Comparison of ENCODE assay signal across 21 cellular contexts in the genomic region with DNA sequence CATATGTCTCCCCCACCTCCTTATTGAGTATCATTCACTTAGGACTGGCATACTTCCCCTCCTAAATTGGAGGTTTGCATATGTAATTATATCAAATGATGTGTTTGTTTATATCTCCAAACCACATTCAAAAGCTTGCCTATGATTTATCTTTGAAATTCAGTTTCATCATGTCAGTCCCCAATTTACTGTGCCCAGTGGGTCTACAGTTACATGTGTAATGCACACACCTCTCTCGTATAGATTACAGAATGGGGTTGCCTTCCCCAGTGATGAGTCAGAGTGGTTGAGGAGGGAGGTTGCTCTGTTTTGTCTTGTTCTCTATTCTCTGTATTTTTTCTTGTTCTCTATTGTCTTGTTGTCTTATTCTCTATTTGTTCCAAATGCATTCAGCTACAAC.
"Had no signal": no experiment of that assay in that cellular context is flagged by ENCODE, and none has a peak within 500 bp of the region (broad histone marks: within the 10 kb centered on the region; RNA-seq: fewer than 3 reads in every experiment).

No MANE protein-coding gene starts in this region.

- DNase-seq: activated CD4-positive, alpha-beta memory T cell treated with anti-CD3 and anti-CD28 coated beads, Interleukin-2, amount 10 ng/mL, durations not matched to agents 7 days and 5 days; activated CD4-positive, alpha-beta T cell treated with anti-CD3 and anti-CD28 coated beads for 4 hours; activated naive CD4-positive, alpha-beta T cell treated with anti-CD3 and anti-CD28 coated beads, Interleukin-2, amount 10 ng/mL, durations not matched to agents 7 days and 5 days; activated T-cell treated with anti-CD3 and anti-CD28 coated beads, Interleukin-2, amount 50 U/mL, for 24 hours; central memory CD4-positive, alpha-beta T cell; esophagus squamous epithelium; glutamatergic neuron; hypothalamus; left ventricle myocardium inferior; naive thymus-derived CD8-positive, alpha-beta T cell; posterior cingulate gyrus; stimulated activated CD4-positive, alpha-beta T cell treated with anti-CD3 and anti-CD28 coated beads, Interleukin-15, amount 100 ng/mL, for 24 hours; stimulated activated CD4-positive, alpha-beta T cell treated with anti-CD3 and anti-CD28 coated beads, Interleukin-4, amount 100 ng/mL, for 1 hour; stimulated activated naive CD4-positive, alpha-beta T cell treated with Interleukin-2 at 50 U/mL for 16 hours; substantia nigra; transverse colon had no signal

- H3K27me3 Mint-ChIP-seq: activated CD4-positive, alpha-beta memory T cell treated with anti-CD3 and anti-CD28 coated beads, Interleukin-2, amount 10 ng/mL, durations not matched to agents 7 days and 5 days; activated naive CD4-positive, alpha-beta T cell treated with anti-CD3 and anti-CD28 coated beads, Interleukin-2, amount 10 ng/mL, durations not matched to agents 7 days and 5 days; activated T-cell treated with anti-CD3 and anti-CD28 coated beads, Interleukin-2, amount 50 U/mL, for 24 hours; memory B cell had no signal

- H3K9me3 ChIP-seq: ascending aorta, esophagus squamous epithelium, left ventricle myocardium inferior, neutrophil, transverse colon, vagina had no signal

- H3K27ac ChIP-seq: ascending aorta, coronary artery, esophagus squamous epithelium, left ventricle myocardium inferior, neutrophil, transverse colon, vagina had no signal

- H3K36me3 ChIP-seq: ascending aorta, esophagus squamous epithelium, left ventricle myocardium inferior, neutrophil, transverse colon, vagina had no signal

- H3K4me1 ChIP-seq: ascending aorta, esophagus squamous epithelium, left ventricle myocardium inferior, transverse colon, vagina had no signal

- ATAC-seq: naive thymus-derived CD8-positive, alpha-beta T cell had no signal

- H3K4me1 Mint-ChIP-seq: activated CD4-positive, alpha-beta memory T cell treated with anti-CD3 and anti-CD28 coated beads, Interleukin-2, amount 10 ng/mL, durations not matched to agents 7 days and 5 days; activated naive CD4-positive, alpha-beta T cell treated with anti-CD3 and anti-CD28 coated beads, Interleukin-2, amount 10 ng/mL, durations not matched to agents 7 days and 5 days; memory B cell had no signal

- H3K27ac Mint-ChIP-seq: activated CD4-positive, alpha-beta memory T cell treated with anti-CD3 and anti-CD28 coated beads, Interleukin-2, amount 10 ng/mL, durations not matched to agents 7 days and 5 days; activated naive CD4-positive, alpha-beta T cell treated with anti-CD3 and anti-CD28 coated beads, Interleukin-2, amount 10 ng/mL, durations not matched to agents 7 days and 5 days; activated T-cell treated with anti-CD3 and anti-CD28 coated beads, Interleukin-2, amount 50 U/mL, for 24 hours; memory B cell had no signal

- H3K27me3 ChIP-seq: ascending aorta, esophagus squamous epithelium, neutrophil, transverse colon, vagina had no signal

- H3K4me3 ChIP-seq: ascending aorta, coronary artery, esophagus squamous epithelium, left ventricle myocardium inferior, transverse colon, vagina had no signal

- H3K36me3 Mint-ChIP-seq: activated naive CD4-positive, alpha-beta T cell treated with anti-CD3 and anti-CD28 coated beads, Interleukin-2, amount 10 ng/mL, durations not matched to agents 7 days and 5 days; memory B cell; naive thymus-derived CD8-positive, alpha-beta T cell had no signal

- H3K4me3 Mint-ChIP-seq: activated CD4-positive, alpha-beta memory T cell treated with anti-CD3 and anti-CD28 coated beads, Interleukin-2, amount 10 ng/mL, durations not matched to agents 7 days and 5 days; activated naive CD4-positive, alpha-beta T cell treated with anti-CD3 and anti-CD28 coated beads, Interleukin-2, amount 10 ng/mL, durations not matched to agents 7 days and 5 days; activated T-cell treated with anti-CD3 and anti-CD28 coated beads, Interleukin-2, amount 50 U/mL, for 24 hours; memory B cell; naive thymus-derived CD8-positive, alpha-beta T cell had no signal
